18 cellular contexts compared by ENCODE assay signal in the genomic region with DNA sequence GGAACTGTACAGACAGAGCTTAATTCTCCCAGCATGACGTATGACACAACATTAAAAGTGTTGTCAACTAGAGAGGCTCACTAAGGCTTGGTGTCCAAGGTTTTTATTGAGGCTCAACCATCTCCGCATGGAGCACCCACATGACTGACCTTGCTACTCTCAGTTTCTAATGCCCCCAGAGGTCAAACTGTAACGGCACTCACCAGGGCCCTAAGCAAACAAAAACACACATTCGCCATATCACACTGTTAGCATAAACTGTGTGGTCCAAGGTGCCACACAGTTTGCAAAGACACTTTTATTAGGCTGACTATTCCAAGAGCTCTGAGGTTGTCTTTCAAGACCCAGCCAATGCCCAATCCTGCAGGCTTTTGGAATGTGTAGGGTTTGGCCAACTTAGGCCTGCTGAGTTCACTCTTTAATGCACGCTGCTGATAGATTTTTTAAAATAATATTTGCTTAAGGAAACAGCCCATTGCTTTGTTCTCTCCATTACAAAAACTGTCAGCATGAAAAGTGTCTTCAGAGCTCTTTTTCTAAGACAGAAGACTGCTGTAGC.
A peak's percentile ranks its signal among the peaks of the same experiment; 100 is the strongest.
DNase-seq lines count a peak whose midpoint lies in the region; ATAC-seq, FAIRE-seq and TF ChIP-seq lines count a peak whose summit lies in the region.
"Had no signal": no experiment of that assay in that cellular context is flagged by ENCODE, and none has a peak within 500 bp of the region (broad histone marks: within the 10 kb centered on the region; RNA-seq: fewer than 3 reads in every experiment).

No MANE protein-coding gene starts in this region.

- no peaks in the 10 kb centered on the region for H4K20me1 ChIP-seq in Loucy (ENCODE audit: insufficient read depth, low read length, poor library complexity, severe bottlenecking)
- H4K20me1 ChIP-seq in H1 (replicated peaks in 1 of 2; ENCODE audit: control insufficient read depth in 1 of 2, insufficient read depth in 2 of 2, low read length in 2 of 2), result no peaks in the 10 kb centered on the region

- no peak overlapping the region for H2BK20ac ChIP-seq in H1 (ENCODE audit: low read length)

- no peak overlapping the region for H2BK120ac ChIP-seq in H1 (replicated peaks; ENCODE audit: low read depth, low read length)

- H2AFZ ChIP-seq in Loucy (ENCODE audit: low read length) (0 out of 2 replicates have a peak overlapping the region, but pooled peaks have one; percentile 28), H1 (ENCODE audit: low read length) (no peak overlapping the region)
- H2AFZ ChIP-seq: GM23248 had no signal

- H3K9me2 ChIP-seq in Loucy (replicated peaks; ENCODE audit: low read depth, low read length), result no peaks in the 10 kb centered on the region

- intact Hi-C loops in Calu3 (cut with micrococcal nuclease; ENCODE audit: unreplicated experiment), result no loop called here

- no peak overlapping the region for H3K4me3 Mint-ChIP-seq in Calu3 (ENCODE audit: low read depth, unreplicated experiment)
- H3K4me3 Mint-ChIP-seq: CD14-positive monocyte; CD4-positive, alpha-beta memory T cell had no signal

- H3K4ac ChIP-seq in H1 (replicated peaks; ENCODE audit: insufficient read length, low read depth, low read length), result no peak overlapping the region

- H3K79me2 ChIP-seq in Loucy (ENCODE audit: insufficient read depth, low read length), result no peaks in the 10 kb centered on the region
- H3K79me2 ChIP-seq in H1 (ENCODE audit: control insufficient read depth in 1 of 2, insufficient read depth in 2 of 2, low read length in 2 of 2), result no peaks in the 10 kb centered on the region

- H2BK12ac ChIP-seq in H1 (ENCODE audit: low read depth, low read length), result no peak overlapping the region

- POLR2A ChIA-PET in HEK293 (lab: Yijun Ruan, JAX) (no interaction called here), H1 (lab: Charles Lee; ENCODE audit: partially characterized antibody) (no interaction called here)

- no peaks in the 10 kb centered on the region for H3K27me3 ChIP-seq in Loucy (ENCODE audit: insufficient read depth, low read length, poor library complexity, severe bottlenecking)
- no peaks in the 10 kb centered on the region for H3K27me3 ChIP-seq in H1 (replicated peaks in 1 of 4; ENCODE audit: control insufficient read depth in 3 of 4, extremely low read depth in 1 of 4, insufficient read depth in 3 of 4, low read length in 3 of 4)
- H3K27me3 ChIP-seq: BE2C had no signal

- H2BK15ac ChIP-seq in H1 (ENCODE audit: low read length), result no peak overlapping the region

- H3K23ac ChIP-seq in H1 (ENCODE audit: insufficient read length), result no peak overlapping the region

- no peak overlapping the region for H3K4me3 ChIP-seq in HEK293 (ENCODE audit: low read depth, low read length)
- no peak overlapping the region for H3K4me3 ChIP-seq in Loucy (ENCODE audit: low read length, poor library complexity, severe bottlenecking)
- no peak overlapping the region for H3K4me3 ChIP-seq in H1 (ENCODE audit: extremely low read depth in 1 of 4, insufficient read depth in 2 of 4, low read depth in 3 of 4, low read length in 4 of 4)
- H3K4me3 ChIP-seq: GM23248 had no signal

- no peaks in the 10 kb centered on the region for H3F3A ChIP-seq in Loucy (ENCODE audit: low read depth)

- no peak overlapping the region for H3K18ac ChIP-seq in H1 (ENCODE audit: extremely low read depth, low read length)

- no peak overlapping the region for H4K5ac ChIP-seq in H1 (ENCODE audit: insufficient read length, low read depth, low read length)

- H3K23me2 ChIP-seq in H1 (ENCODE audit: low read depth, low read length), result no peaks in the 10 kb centered on the region; the same call in 1 of the 2 replicates

- H3K36me3 Mint-ChIP-seq in Calu3 (ENCODE audit: insufficient read depth, unreplicated experiment), result no peaks in the 10 kb centered on the region
- H3K36me3 Mint-ChIP-seq: CD14-positive monocyte; CD4-positive, alpha-beta memory T cell had no signal

- no peak overlapping the region for H2AK5ac ChIP-seq in H1 (ENCODE audit: low read depth, low read length)

- no peaks in the 10 kb centered on the region for H3K9me3 ChIP-seq in HEK293 (ENCODE audit: control insufficient read depth, insufficient read depth, low read depth, low read length)
- no peaks in the 10 kb centered on the region for H3K9me3 ChIP-seq in Loucy (ENCODE audit: insufficient read depth, low read depth, low read length)
- no peaks in the 10 kb centered on the region for H3K9me3 ChIP-seq in H1 (ENCODE audit: insufficient read depth in 2 of 2, low read depth in 1 of 2, low read length in 1 of 2)
- H3K9me3 ChIP-seq: BE2C had no signal

- no peak overlapping the region for H3K27ac Mint-ChIP-seq in Calu3 (ENCODE audit: unreplicated experiment)
- H3K27ac Mint-ChIP-seq: CD14-positive monocyte; CD4-positive, alpha-beta memory T cell had no signal

- no peak for TF ChIP-seq POLR2A in H1 (IDR thresholded peaks at IDR 0.05; ENCODE audit: control extremely low read depth in 1 of 2, low read depth in 2 of 2, low read length in 2 of 2)

- TF ChIP-seq CTCF in HEK293 (tag by site-specific recombination; IDR thresholded peaks at IDR 0.05) (no peak), Loucy (conservative IDR thresholded peaks at IDR 0.05; ENCODE audit: low read length) (no peak; the same call in 1 of the 2 replicates), H1 (IDR thresholded peaks at IDR 0.05; ENCODE audit: control extremely low read depth in 1 of 3, insufficient read depth in 1 of 3, low read depth in 1 of 3, low read length in 3 of 3) (peak in 1 of 3 experiments; percentile 18; a peak in 1 of 4 replicates), Calu3 (IDR thresholded peaks at IDR 0.05; ENCODE audit: unreplicated experiment) (no peak)

- no peaks in the 10 kb centered on the region for H3K27me3 Mint-ChIP-seq in Calu3 (ENCODE audit: unreplicated experiment)
- H3K27me3 Mint-ChIP-seq: CD4-positive, alpha-beta memory T cell had no signal

- no peak overlapping the region for H2BK5ac ChIP-seq in H1 (ENCODE audit: low read depth, low read length)

- ATAC-seq in HG03097 (IDR thresholded peaks at IDR 0.05; ENCODE audit: low FRiP score, unreplicated experiment) (no peak), GM19324 (IDR thresholded peaks at IDR 0.05; ENCODE audit: low FRiP score, unreplicated experiment) (no peak)

- no peak overlapping the region for H4K8ac ChIP-seq in H1 (ENCODE audit: extremely low read depth, insufficient read depth, low read length)

- no peaks in the 10 kb centered on the region for H3K79me1 ChIP-seq in H1 (ENCODE audit: low read depth, low read length)

- peaks cover 8% of the 10 kb centered on the region for H3K4me1 Mint-ChIP-seq in Calu3 (ENCODE audit: low read depth, unreplicated experiment)
- H3K4me1 Mint-ChIP-seq: CD4-positive, alpha-beta memory T cell had no signal

- FAIRE-seq in H1 (lab: Jason Lieb, UNC), result no peak
- FAIRE-seq: A204.1, GM12891, H54 had no signal

- H3K4me2 ChIP-seq in Loucy (ENCODE audit: low read depth, low read length, poor library complexity, severe bottlenecking), result no peak overlapping the region
- no peak overlapping the region for H3K4me2 ChIP-seq in H1 (ENCODE audit: insufficient read depth in 1 of 2, low read depth in 2 of 2, low read length in 2 of 2)

- WGBS in H1 (ENCODE audit: extremely low coverage in 1 of 2, insufficient coverage in 1 of 2, insufficient read length in 1 of 2, insufficient replicate concordance in 2 of 2, low coverage in 1 of 2, low lambda C conversion rate in 2 of 2, missing lambda C conversion rate in 1 of 2), 2 experiments, result 89% methylated on average over 5 of the region's 5 CpGs; no CpG with 5 or more reads in 1 of the 2 experiments

- H3K14ac ChIP-seq in H1 (ENCODE audit: insufficient read length), result no peak overlapping the region

- H3K9ac ChIP-seq in Loucy (ENCODE audit: low read depth, low read length, poor library complexity, severe bottlenecking), result no peak overlapping the region
- no peak overlapping the region for H3K9ac ChIP-seq in H1 (replicated peaks in 1 of 4; ENCODE audit: extremely low read depth in 1 of 4, low read depth in 3 of 4, low read length in 3 of 4)
- H3K9ac ChIP-seq: GM23248 had no signal

- H4K91ac ChIP-seq in H1 (replicated peaks; ENCODE audit: insufficient read length, low read length), result no peak overlapping the region

- H3K27ac ChIP-seq in HEK293 (ENCODE audit: extremely low read depth, low read depth, low read length), result no peak overlapping the region
- H3K27ac ChIP-seq in H1 (ENCODE audit: low read depth, low read length), result no peak overlapping the region
- H3K27ac ChIP-seq: GM23248 had no signal

- TF ChIP-seq EP300 in H1 (IDR thresholded peaks at IDR 0.05; ENCODE audit: borderline replicate concordance in 1 of 2, low read depth in 2 of 2, low read length in 2 of 2), result no peak

- BruUV-seq in Calu3 (replicated peaks; lab: Mats Ljungman, UMichigan), result no TSS peak

- H3K36me3 ChIP-seq in HEK293 (ENCODE audit: control insufficient read depth in 2 of 2, insufficient read depth in 1 of 2, low read length in 2 of 2), result no peaks in the 10 kb centered on the region
- no peaks in the 10 kb centered on the region for H3K36me3 ChIP-seq in Loucy (ENCODE audit: insufficient read depth, low read length)
- H3K36me3 ChIP-seq in H1 (ENCODE audit: control insufficient read depth in 2 of 4, insufficient read depth in 4 of 4, low read length in 3 of 4), result no peaks in the 10 kb centered on the region
- H3K36me3 ChIP-seq: BE2C had no signal

- H3K9me3 Mint-ChIP-seq in Calu3 (ENCODE audit: low read depth, unreplicated experiment), result no peaks in the 10 kb centered on the region

- TF ChIP-seq RAD21 in H1 (IDR thresholded peaks at IDR 0.05 in 1 of 2, conservative IDR thresholded peaks at IDR 0.05 in 1 of 2; ENCODE audit: low read depth in 2 of 2, low read length in 2 of 2), result peak; percentile 9 to 26; a peak in 1 of 4 replicates

- no peak overlapping the region for H3K56ac ChIP-seq in H1 (replicated peaks; ENCODE audit: insufficient read length, low read depth, low read length)

- CTCF ChIA-PET in HEK293 (lab: Yijun Ruan, JAX), result no interaction called here
- CTCF ChIA-PET in H1 (lab: Charles Lee; ENCODE audit: partially characterized antibody), result no interaction called here
- CTCF ChIA-PET in Calu3 (lab: Charles Lee), result interaction anchor here (0.6 kb wide), 2 partner anchors 631 to 1157 kb away, joined by 3 read pairs; no protein-coding TSS in a partner anchor

- no peak for DNase-seq in H1 (ENCODE audit: low read depth in 1 of 2, low spot score in 2 of 2)
- DNase-seq in GDM1 (lab: John Stamatoyannopoulos, UW), result no peak
- no peak for DNase-seq in Calu3
- DNase-seq: ACHN; BE2C; CD4-positive, alpha-beta memory T cell; DND-41; EL; GM23248; HCEC 1CT had no signal

- no peaks in the 10 kb centered on the region for H3K4me1 ChIP-seq in HEK293 (ENCODE audit: control insufficient read depth, insufficient read depth, low read length)
- peaks cover 10% of the 10 kb centered on the region for H3K4me1 ChIP-seq in Loucy (ENCODE audit: insufficient read depth, low read length, poor library complexity, severe bottlenecking)
- no peaks in the 10 kb centered on the region for H3K4me1 ChIP-seq in H1 (replicated peaks in 1 of 4; ENCODE audit: control insufficient read depth in 3 of 4, insufficient read depth in 4 of 4, low read length in 3 of 4)
- H3K4me1 ChIP-seq: BE2C had no signal

TF ChIP-seq in HEK293, 187 proteins besides CTCF, POLR2A, EP300 and RAD21 (continues in another document):
- TF ChIP-seq ZNF654 (tag by site-specific recombination; IDR thresholded peaks at IDR 0.05; ENCODE audit: low read depth), result no peak

TF ChIP-seq in H1, 55 proteins besides CTCF, POLR2A, EP300 and RAD21 (continues in another document):
- TF ChIP-seq KDM1A (IDR thresholded peaks at IDR 0.05; ENCODE audit: borderline replicate concordance, low read length), result no peak
